Comparison of ENCODE assay signal across 1 cellular context in the genomic region with DNA sequence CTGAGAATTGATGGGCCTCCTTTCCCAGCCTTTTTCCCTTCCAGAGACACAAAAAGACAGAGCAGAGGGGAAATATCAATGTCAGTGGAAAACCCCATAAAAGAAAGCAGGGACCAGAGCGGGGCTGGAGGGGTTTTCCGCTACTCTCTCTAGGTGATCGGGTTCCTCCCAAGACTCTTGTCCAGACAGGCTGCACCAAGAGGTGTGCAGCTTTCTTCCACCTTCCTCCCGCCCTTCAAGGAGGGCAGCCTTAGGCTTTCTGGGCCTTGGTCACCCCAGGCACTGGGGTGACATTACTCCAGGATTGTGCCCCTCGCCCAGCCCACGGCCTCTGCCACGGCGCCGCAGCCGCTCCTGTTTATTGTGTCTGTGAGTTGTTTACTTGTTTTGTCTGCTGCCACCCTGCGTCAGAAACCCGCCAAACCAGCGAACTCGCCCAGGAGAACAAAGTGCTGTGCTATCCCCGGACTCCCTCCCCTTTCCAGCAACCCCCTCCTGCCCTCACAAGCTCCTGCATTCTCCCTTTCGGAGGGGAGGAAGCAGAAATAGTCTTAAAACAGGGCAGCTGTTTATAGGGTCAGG.
TF ChIP-seq lines count a peak whose summit lies in the region.

No MANE protein-coding gene starts in this region.

TF ChIP-seq in GM12878, 131 proteins besides CTCF, POLR2A, EP300 and RAD21:
- TF ChIP-seq, protein P1, sequence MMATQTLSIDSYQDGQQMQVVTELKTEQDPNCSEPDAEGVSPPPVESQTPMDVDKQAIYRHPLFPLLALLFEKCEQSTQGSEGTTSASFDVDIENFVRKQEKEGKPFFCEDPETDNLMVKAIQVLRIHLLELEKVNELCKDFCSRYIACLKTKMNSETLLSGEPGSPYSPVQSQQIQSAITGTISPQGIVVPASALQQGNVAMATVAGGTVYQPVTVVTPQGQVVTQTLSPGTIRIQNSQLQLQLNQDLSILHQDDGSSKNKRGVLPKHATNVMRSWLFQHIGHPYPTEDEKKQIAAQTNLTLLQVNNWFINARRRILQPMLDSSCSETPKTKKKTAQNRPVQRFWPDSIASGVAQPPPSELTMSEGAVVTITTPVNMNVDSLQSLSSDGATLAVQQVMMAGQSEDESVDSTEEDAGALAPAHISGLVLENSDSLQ (IDR thresholded peaks at IDR 0.05), result 0 out of 2 replicates have a peak, but pooled peaks have one; percentile 15
- TF ChIP-seq IKZF1 (conservative IDR thresholded peaks at IDR 0.05) (peak; percentile 37; the same call in 1 of the 2 replicates), RUNX3 (IDR thresholded peaks at IDR 0.05; ENCODE audit: low read length) (no peak), RELA (IDR thresholded peaks at IDR 0.05; ENCODE audit: borderline replicate concordance, partially characterized antibody) (peak; percentile 23), CREM (IDR thresholded peaks at IDR 0.05; ENCODE audit: low read depth) (no peak), SPI1 (IDR thresholded peaks at IDR 0.05; ENCODE audit: borderline replicate concordance, insufficient read depth, low read depth, low read length) (0 out of 2 replicates have a peak, but pooled peaks have one; percentile 1), SMC3 (IDR thresholded peaks at IDR 0.05; ENCODE audit: borderline replicate concordance, low read length) (peak; percentile 36; the same call in 1 of the 2 replicates)
- TF ChIP-seq, protein P2, sequence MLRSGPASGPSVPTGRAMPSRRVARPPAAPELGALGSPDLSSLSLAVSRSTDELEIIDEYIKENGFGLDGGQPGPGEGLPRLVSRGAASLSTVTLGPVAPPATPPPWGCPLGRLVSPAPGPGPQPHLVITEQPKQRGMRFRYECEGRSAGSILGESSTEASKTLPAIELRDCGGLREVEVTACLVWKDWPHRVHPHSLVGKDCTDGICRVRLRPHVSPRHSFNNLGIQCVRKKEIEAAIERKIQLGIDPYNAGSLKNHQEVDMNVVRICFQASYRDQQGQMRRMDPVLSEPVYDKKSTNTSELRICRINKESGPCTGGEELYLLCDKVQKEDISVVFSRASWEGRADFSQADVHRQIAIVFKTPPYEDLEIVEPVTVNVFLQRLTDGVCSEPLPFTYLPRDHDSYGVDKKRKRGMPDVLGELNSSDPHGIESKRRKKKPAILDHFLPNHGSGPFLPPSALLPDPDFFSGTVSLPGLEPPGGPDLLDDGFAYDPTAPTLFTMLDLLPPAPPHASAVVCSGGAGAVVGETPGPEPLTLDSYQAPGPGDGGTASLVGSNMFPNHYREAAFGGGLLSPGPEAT (IDR thresholded peaks at IDR 0.05; ENCODE audit: low read depth), result peak; percentile 52; the same call in 1 of the 2 replicates
